ENCODE assay signal across 1 cellular context in the genomic region with DNA sequence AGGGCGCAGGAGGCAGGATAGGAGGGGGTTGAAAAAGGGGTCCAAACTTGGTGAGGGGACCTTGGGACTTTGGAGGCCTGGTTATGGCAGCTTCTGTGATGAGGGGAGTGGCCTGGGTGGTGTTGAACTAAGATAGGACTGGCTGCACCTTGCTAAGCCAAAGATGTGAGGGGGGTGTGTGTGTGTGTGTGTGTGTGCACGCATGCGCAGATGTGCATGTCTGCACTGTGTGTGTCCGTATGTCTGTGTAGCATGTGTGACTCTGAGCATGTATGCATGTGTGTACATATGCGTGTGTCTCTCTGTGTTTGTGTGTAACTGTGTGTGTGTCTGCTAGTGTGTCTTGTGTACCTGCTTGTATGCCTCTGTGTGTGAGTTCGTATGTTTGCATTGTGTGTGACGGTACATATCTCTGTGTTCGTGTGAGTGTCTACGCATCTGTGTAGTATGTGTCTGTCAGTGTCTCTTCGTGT.
TF ChIP-seq lines count a peak whose summit lies in the region.

No MANE protein-coding gene starts in this region.

TF ChIP-seq in HEK293, 187 proteins besides CTCF, POLR2A, EP300 and RAD21 (continued from another document):
- TF ChIP-seq, protein P1, sequence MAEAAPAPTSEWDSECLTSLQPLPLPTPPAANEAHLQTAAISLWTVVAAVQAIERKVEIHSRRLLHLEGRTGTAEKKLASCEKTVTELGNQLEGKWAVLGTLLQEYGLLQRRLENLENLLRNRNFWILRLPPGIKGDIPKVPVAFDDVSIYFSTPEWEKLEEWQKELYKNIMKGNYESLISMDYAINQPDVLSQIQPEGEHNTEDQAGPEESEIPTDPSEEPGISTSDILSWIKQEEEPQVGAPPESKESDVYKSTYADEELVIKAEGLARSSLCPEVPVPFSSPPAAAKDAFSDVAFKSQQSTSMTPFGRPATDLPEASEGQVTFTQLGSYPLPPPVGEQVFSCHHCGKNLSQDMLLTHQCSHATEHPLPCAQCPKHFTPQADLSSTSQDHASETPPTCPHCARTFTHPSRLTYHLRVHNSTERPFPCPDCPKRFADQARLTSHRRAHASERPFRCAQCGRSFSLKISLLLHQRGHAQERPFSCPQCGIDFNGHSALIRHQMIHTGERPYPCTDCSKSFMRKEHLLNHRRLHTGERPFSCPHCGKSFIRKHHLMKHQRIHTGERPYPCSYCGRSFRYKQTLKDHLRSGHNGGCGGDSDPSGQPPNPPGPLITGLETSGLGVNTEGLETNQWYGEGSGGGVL (tag by site-specific recombination; IDR thresholded peaks at IDR 0.05), result peak; percentile 39; the same call in 1 of the 2 replicates
- TF ChIP-seq, protein P2, sequence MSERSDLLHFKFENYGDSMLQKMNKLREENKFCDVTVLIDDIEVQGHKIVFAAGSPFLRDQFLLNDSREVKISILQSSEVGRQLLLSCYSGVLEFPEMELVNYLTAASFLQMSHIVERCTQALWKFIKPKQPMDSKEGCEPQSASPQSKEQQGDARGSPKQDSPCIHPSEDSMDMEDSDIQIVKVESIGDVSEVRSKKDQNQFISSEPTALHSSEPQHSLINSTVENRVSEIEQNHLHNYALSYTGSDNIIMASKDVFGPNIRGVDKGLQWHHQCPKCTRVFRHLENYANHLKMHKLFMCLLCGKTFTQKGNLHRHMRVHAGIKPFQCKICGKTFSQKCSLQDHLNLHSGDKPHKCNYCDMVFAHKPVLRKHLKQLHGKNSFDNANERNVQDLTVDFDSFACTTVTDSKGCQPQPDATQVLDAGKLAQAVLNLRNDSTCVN (tag by site-specific recombination; optimal IDR thresholded peaks at IDR 0.05), result peak; percentile 16
- TF ChIP-seq, protein P3, sequence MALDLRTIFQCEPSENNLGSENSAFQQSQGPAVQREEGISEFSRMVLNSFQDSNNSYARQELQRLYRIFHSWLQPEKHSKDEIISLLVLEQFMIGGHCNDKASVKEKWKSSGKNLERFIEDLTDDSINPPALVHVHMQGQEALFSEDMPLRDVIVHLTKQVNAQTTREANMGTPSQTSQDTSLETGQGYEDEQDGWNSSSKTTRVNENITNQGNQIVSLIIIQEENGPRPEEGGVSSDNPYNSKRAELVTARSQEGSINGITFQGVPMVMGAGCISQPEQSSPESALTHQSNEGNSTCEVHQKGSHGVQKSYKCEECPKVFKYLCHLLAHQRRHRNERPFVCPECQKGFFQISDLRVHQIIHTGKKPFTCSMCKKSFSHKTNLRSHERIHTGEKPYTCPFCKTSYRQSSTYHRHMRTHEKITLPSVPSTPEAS (tag by site-specific recombination; IDR thresholded peaks at IDR 0.05), result peak; percentile 88
- TF ChIP-seq, protein P4, sequence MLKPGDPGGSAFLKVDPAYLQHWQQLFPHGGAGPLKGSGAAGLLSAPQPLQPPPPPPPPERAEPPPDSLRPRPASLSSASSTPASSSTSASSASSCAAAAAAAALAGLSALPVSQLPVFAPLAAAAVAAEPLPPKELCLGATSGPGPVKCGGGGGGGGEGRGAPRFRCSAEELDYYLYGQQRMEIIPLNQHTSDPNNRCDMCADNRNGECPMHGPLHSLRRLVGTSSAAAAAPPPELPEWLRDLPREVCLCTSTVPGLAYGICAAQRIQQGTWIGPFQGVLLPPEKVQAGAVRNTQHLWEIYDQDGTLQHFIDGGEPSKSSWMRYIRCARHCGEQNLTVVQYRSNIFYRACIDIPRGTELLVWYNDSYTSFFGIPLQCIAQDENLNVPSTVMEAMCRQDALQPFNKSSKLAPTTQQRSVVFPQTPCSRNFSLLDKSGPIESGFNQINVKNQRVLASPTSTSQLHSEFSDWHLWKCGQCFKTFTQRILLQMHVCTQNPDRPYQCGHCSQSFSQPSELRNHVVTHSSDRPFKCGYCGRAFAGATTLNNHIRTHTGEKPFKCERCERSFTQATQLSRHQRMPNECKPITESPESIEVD (tag by site-specific recombination; IDR thresholded peaks at IDR 0.05), result no peak
- TF ChIP-seq ZNF600 (tag by site-specific recombination; IDR thresholded peaks at IDR 0.05), result peak; percentile 24; the same call in 1 of the 2 replicates
- peak; percentile 28; the same call in 1 of the 2 replicates for TF ChIP-seq ZFHX2 (tag by site-specific recombination; conservative IDR thresholded peaks at IDR 0.05)
- no peak for TF ChIP-seq SETDB1 (IDR thresholded peaks at IDR 0.05; ENCODE audit: insufficient read length, low read length)
- TF ChIP-seq ZNF747 (tag by site-specific recombination; IDR thresholded peaks at IDR 0.05), result no peak
- 0 out of 2 replicates have a peak, but pooled peaks have one; percentile 37 for TF ChIP-seq ZNF311 (tag by site-specific recombination; IDR thresholded peaks at IDR 0.05; ENCODE audit: borderline replicate concordance)
- TF ChIP-seq ZNF416 (tag by site-specific recombination; IDR thresholded peaks at IDR 0.05), result no peak
- TF ChIP-seq ZNF776 (tag by site-specific recombination; IDR thresholded peaks at IDR 0.05; ENCODE audit: borderline replicate concordance), result 0 out of 2 replicates have a peak, but pooled peaks have one; percentile 12
- no peak for TF ChIP-seq WT1 (tag by site-specific recombination; IDR thresholded peaks at IDR 0.05)
- TF ChIP-seq ZNF548 (tag by site-specific recombination; IDR thresholded peaks at IDR 0.05), result no peak
- no peak for TF ChIP-seq KLF8 (tag by site-specific recombination; IDR thresholded peaks at IDR 0.05)
- TF ChIP-seq ZNF843 (tag by site-specific recombination; IDR thresholded peaks at IDR 0.05), result no peak
- no peak for TF ChIP-seq ZNF239 (tag by site-specific recombination; IDR thresholded peaks at IDR 0.05)
- TF ChIP-seq, protein P5, sequence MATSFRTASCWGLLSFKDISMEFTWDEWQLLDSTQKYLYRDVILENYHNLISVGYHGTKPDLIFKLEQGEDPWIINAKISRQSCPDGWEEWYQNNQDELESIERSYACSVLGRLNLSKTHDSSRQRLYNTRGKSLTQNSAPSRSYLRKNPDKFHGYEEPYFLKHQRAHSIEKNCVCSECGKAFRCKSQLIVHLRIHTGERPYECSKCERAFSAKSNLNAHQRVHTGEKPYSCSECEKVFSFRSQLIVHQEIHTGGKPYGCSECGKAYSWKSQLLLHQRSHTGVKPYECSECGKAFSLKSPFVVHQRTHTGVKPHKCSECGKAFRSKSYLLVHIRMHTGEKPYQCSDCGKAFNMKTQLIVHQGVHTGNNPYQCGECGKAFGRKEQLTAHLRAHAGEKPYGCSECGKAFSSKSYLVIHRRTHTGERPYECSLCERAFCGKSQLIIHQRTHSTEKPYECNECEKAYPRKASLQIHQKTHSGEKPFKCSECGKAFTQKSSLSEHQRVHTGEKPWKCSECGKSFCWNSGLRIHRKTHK (tag by site-specific recombination; IDR thresholded peaks at IDR 0.05), result no peak
- TF ChIP-seq EGR2 (tag by site-specific recombination; IDR thresholded peaks at IDR 0.05; ENCODE audit: low read depth), result no peak
- no peak for TF ChIP-seq BCL11B (tag by site-specific recombination; IDR thresholded peaks at IDR 0.05; ENCODE audit: low read depth)
- TF ChIP-seq ZNF561 (tag by site-specific recombination; IDR thresholded peaks at IDR 0.05; ENCODE audit: borderline replicate concordance), result no peak
- no peak for TF ChIP-seq ZFP41 (tag by site-specific recombination; IDR thresholded peaks at IDR 0.05; ENCODE audit: borderline replicate concordance)
- TF ChIP-seq ZNF341 (tag by site-specific recombination; IDR thresholded peaks at IDR 0.05; ENCODE audit: low read depth), result peak; percentile 3; the same call in 1 of the 2 replicates
- TF ChIP-seq ZNF426 (tag by site-specific recombination; IDR thresholded peaks at IDR 0.05), result no peak
- no peak for TF ChIP-seq YY1 (tag by site-specific recombination; IDR thresholded peaks at IDR 0.05)
- TF ChIP-seq ZNF350 (tag by site-specific recombination; IDR thresholded peaks at IDR 0.05), result no peak
- TF ChIP-seq GLI2 (tag by site-specific recombination; IDR thresholded peaks at IDR 0.05; ENCODE audit: borderline replicate concordance, low read depth), result no peak
- no peak for TF ChIP-seq OVOL3 (tag by site-specific recombination; IDR thresholded peaks at IDR 0.05)
- no peak for TF ChIP-seq ZBTB1 (tag by site-specific recombination; IDR thresholded peaks at IDR 0.05)
- TF ChIP-seq ZBTB17 (tag by site-specific recombination; IDR thresholded peaks at IDR 0.05), result no peak
- TF ChIP-seq ZNF248 (tag by site-specific recombination; IDR thresholded peaks at IDR 0.05), result 0 out of 2 replicates have a peak, but pooled peaks have one; percentile 53
- TF ChIP-seq, protein P6, sequence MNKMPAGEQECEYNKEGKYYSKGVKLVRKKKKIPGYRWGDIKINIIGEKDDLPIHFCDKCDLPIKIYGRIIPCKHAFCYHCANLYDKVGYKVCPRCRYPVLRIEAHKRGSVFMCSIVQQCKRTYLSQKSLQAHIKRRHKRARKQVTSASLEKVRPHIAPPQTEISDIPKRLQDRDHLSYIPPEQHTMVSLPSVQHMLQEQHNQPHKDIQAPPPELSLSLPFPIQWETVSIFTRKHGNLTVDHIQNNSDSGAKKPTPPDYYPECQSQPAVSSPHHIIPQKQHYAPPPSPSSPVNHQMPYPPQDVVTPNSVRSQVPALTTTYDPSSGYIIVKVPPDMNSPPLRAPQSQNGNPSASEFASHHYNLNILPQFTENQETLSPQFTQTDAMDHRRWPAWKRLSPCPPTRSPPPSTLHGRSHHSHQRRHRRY (tag by site-specific recombination; IDR thresholded peaks at IDR 0.05), result no peak
- TF ChIP-seq SALL2 (tag by site-specific recombination; IDR thresholded peaks at IDR 0.05; ENCODE audit: borderline replicate concordance), result peak; percentile 53; the same call in 1 of the 2 replicates
- TF ChIP-seq ZBTB7A (tag by site-specific recombination; IDR thresholded peaks at IDR 0.05; ENCODE audit: low read depth), result peak; percentile 40; the same call in 1 of the 2 replicates
- peak; percentile 59 for TF ChIP-seq KLF9 (tag by site-specific recombination; IDR thresholded peaks at IDR 0.05; ENCODE audit: low read depth)
